4 cellular contexts compared by ENCODE assay signal in genomic region chr2:98138978-98139377, GRCh38. TPM values are rescaled to one million over a fixed set of nuclear protein-coding genes. Genes with fewer than 3 reads are reported as not detected.
"Had no signal": no experiment of that assay in that cellular context is flagged by ENCODE, and none has a peak within 500 bp of the region (broad histone marks: within the 10 kb centered on the region; RNA-seq: fewer than 3 reads in every experiment).

No MANE protein-coding gene starts in this region.

RNA-seq across cellular contexts. Expression of gene VWA3B, which starts 52.0 kb away (rescaled TPM):
- total RNA-seq: LHCN-M2, M059J, MCF 10A, NCI-H460 had no signal
